26 cellular contexts compared by ENCODE assay signal in genomic region chr1:243543501-243543900, GRCh38.
DNase-seq lines count a peak whose midpoint lies in the region; ATAC-seq, FAIRE-seq and TF ChIP-seq lines count a peak whose summit lies in the region.
"Had no signal": no experiment of that assay in that cellular context is flagged by ENCODE, and none has a peak within 500 bp of the region (broad histone marks: within the 10 kb centered on the region; RNA-seq: fewer than 3 reads in every experiment).

No MANE protein-coding gene starts in this region.

- H3K14ac ChIP-seq in mesenchymal stem cell (ENCODE audit: low read length in 2 of 2) = no peak overlapping the region

- no peak overlapping the region for H3K4me3 Mint-ChIP-seq in HFFc6
- H3K4me3 Mint-ChIP-seq: B cell; CD4-positive, alpha-beta T cell; CD8-positive, alpha-beta T cell had no signal

- H3K4me3 ChIP-seq in mesenchymal stem cell (ENCODE audit: insufficient read depth in 1 of 2, low read depth in 1 of 2, low read length in 2 of 2) (no peak overlapping the region), lower lobe of right lung (no peak overlapping the region)
- H3K4me3 ChIP-seq: A549; BLaER1 treated with 17β-estradiol and CSF1 and Interleukin-3, amounts not matched to agents 10 nM and 100 nM had no signal

- intact Hi-C loops in lower lobe of right lung (cut with DNase I) = no loop called here

- no peak overlapping the region for H4K8ac ChIP-seq in mesenchymal stem cell (ENCODE audit: low read length)

- H3K27me3 ChIP-seq in mesenchymal stem cell (ENCODE audit: control insufficient read depth in 1 of 2, insufficient read depth in 1 of 2, low read length in 2 of 2) = no peaks in the 10 kb centered on the region
- H3K27me3 ChIP-seq in lower lobe of right lung (ENCODE audit: low read depth) = no peaks in the 10 kb centered on the region
- H3K27me3 ChIP-seq: BLaER1 treated with 17β-estradiol and CSF1 and Interleukin-3, amounts not matched to agents 10 nM and 100 nM had no signal

- FAIRE-seq in D721Med (lab: Jason Lieb, UNC) = peak; percentile 89
- FAIRE-seq: A549, G401.6, GM12891, GM19239 had no signal

- H2BK120ac ChIP-seq in mesenchymal stem cell (ENCODE audit: low read depth, low read length) = no peak overlapping the region

- peaks cover 9% of the 10 kb centered on the region for H3K79me1 ChIP-seq in mesenchymal stem cell (replicated peaks; ENCODE audit: low read length, poor library complexity, severe bottlenecking)

- DNase-seq in D721Med (ENCODE audit: insufficient read length, low spot score) = no peak
- peak; percentile 53 for DNase-seq in HCEC 1CT
- DNase-seq in HFFc6 = peak; percentile 22
- DNase-seq in mesenchymal stem cell = peak; percentile 20
- DNase-seq in NCI-H2171 treated with DMSO at 0.1 percent for 48 hours (lab: John Stamatoyannopoulos, UW) = no peak
- DNase-seq in RKO (ENCODE audit: low spot score) = no peak
- DNase-seq in lower lobe of right lung = no peak
- DNase-seq in left lobe of liver (ENCODE audit: low spot score) = no peak
- DNase-seq: AML-193; Caco-2; Calu3; CD4-positive, alpha-beta T cell; CD8-positive, alpha-beta T cell; DMS 273 treated with DMSO at 0.1 percent for 48 hours; DMS153; DMS79; DND-41; GF-D8 had no signal

- H2BK5ac ChIP-seq in mesenchymal stem cell (ENCODE audit: low read depth, low read length, poor library complexity, severe bottlenecking) = no peak overlapping the region

- no peaks in the 10 kb centered on the region for H3K9me3 Mint-ChIP-seq in HFFc6
- H3K9me3 Mint-ChIP-seq: CD4-positive, alpha-beta T cell; CD8-positive, alpha-beta T cell had no signal

- no peak overlapping the region for H2AK5ac ChIP-seq in mesenchymal stem cell (ENCODE audit: low read length, severe bottlenecking)

- H3K36me3 Mint-ChIP-seq in HFFc6 (ENCODE audit: low read depth) = peaks cover 38% of the 10 kb centered on the region

- H2BK12ac ChIP-seq in mesenchymal stem cell (ENCODE audit: low read length in 2 of 2) = no peak overlapping the region

- H3K27me3 Mint-ChIP-seq in HFFc6 (ENCODE audit: insufficient read depth) = no peaks in the 10 kb centered on the region; the same call in 1 of the 2 replicates
- H3K27me3 Mint-ChIP-seq: B cell; CD4-positive, alpha-beta T cell had no signal

- ATAC-seq in lower lobe of right lung (no peak), left lobe of liver (no peak)
- ATAC-seq: A549; CD8-positive, alpha-beta T cell had no signal

- no peak overlapping the region for H2AFZ ChIP-seq in mesenchymal stem cell (ENCODE audit: low read depth, low read length)

- H3K36me3 ChIP-seq in mesenchymal stem cell (ENCODE audit: control insufficient read depth in 1 of 2, insufficient read depth in 2 of 2, low read depth in 1 of 2, low read length in 2 of 2) (peaks cover 12 to 30% of the 10 kb centered on the region in 2 experiments), lower lobe of right lung (peaks cover 19% of the 10 kb centered on the region)

- H3K4ac ChIP-seq in mesenchymal stem cell (ENCODE audit: low read depth in 1 of 2, low read length in 2 of 2) = no peak overlapping the region

- H3K4me1 Mint-ChIP-seq in HFFc6 (ENCODE audit: low read depth) = peaks cover 32% of the 10 kb centered on the region

- no peaks in the 10 kb centered on the region for H3K9me3 ChIP-seq in mesenchymal stem cell (ENCODE audit: control insufficient read depth, low read length)
- no peaks in the 10 kb centered on the region for H3K9me3 ChIP-seq in lower lobe of right lung
- H3K9me3 ChIP-seq: A549, Caco-2 had no signal

- H3K27ac ChIP-seq in mesenchymal stem cell (ENCODE audit: low read length, poor library complexity, severe bottlenecking) = no peak overlapping the region
- no peak overlapping the region for H3K27ac ChIP-seq in lower lobe of right lung
- H3K27ac ChIP-seq: 22Rv1; A549; BLaER1 treated with 17β-estradiol and CSF1 and Interleukin-3, amounts not matched to agents 10 nM and 100 nM; C4-2B had no signal

- H3K4me2 ChIP-seq in mesenchymal stem cell (ENCODE audit: low read length, poor library complexity, severe bottlenecking) = no peak overlapping the region
- H3K4me2 ChIP-seq: A549; BLaER1 treated with 17β-estradiol and CSF1 and Interleukin-3, amounts not matched to agents 10 nM and 100 nM had no signal

- H3K4me1 ChIP-seq in mesenchymal stem cell (ENCODE audit: control insufficient read depth, insufficient read depth, low read depth, low read length) (no peaks in the 10 kb centered on the region), lower lobe of right lung (no peaks in the 10 kb centered on the region)
- H3K4me1 ChIP-seq: A549; BLaER1 treated with 17β-estradiol and CSF1 and Interleukin-3, amounts not matched to agents 10 nM and 100 nM; Caco-2 had no signal

- no peak overlapping the region for H4K91ac ChIP-seq in mesenchymal stem cell (ENCODE audit: low read length)

- H3K18ac ChIP-seq in mesenchymal stem cell (ENCODE audit: low read depth in 1 of 2, low read length in 2 of 2) = no peak overlapping the region

- H3K23ac ChIP-seq in mesenchymal stem cell (ENCODE audit: low read length in 2 of 2) = no peak overlapping the region

- no peak overlapping the region; the same call in 1 of the 2 replicates for H3K27ac Mint-ChIP-seq in HFFc6
- H3K27ac Mint-ChIP-seq: B cell; CD4-positive, alpha-beta T cell; CD8-positive, alpha-beta T cell had no signal

- no peak overlapping the region for H2BK15ac ChIP-seq in mesenchymal stem cell (ENCODE audit: low read depth, poor library complexity, severe bottlenecking)

- H3K9ac ChIP-seq in mesenchymal stem cell (ENCODE audit: low read length) = no peak overlapping the region
- H3K9ac ChIP-seq: BLaER1 treated with 17β-estradiol and CSF1 and Interleukin-3, amounts not matched to agents 10 nM and 100 nM had no signal

- TF ChIP-seq CTCF in D721Med (IDR thresholded peaks at IDR 0.05; ENCODE audit: insufficient read depth, missing control alignments) (no peak), HFFc6 (IDR thresholded peaks at IDR 0.05) (no peak), lower lobe of right lung (IDR thresholded peaks at IDR 0.05) (no peak)

- WGBS in mesenchymal stem cell = 38% methylated on average over 1 of the region's 2 CpGs

Comparison
In these comparisons a context has a peak if more than half of its experiments do, and no peak if none do; other contexts are left out.
1. DNase-seq: peak in HCEC 1CT (single experiment), HFFc6 (single experiment) and mesenchymal stem cell (single experiment); none in D721Med (single experiment), NCI-H2171 treated with DMSO at 0.1 percent for 48 hours (single experiment), RKO (single experiment), lower lobe of right lung (single experiment) and left lobe of liver (single experiment).